ENCODE assay signal across 1 cellular context in the genomic region with DNA sequence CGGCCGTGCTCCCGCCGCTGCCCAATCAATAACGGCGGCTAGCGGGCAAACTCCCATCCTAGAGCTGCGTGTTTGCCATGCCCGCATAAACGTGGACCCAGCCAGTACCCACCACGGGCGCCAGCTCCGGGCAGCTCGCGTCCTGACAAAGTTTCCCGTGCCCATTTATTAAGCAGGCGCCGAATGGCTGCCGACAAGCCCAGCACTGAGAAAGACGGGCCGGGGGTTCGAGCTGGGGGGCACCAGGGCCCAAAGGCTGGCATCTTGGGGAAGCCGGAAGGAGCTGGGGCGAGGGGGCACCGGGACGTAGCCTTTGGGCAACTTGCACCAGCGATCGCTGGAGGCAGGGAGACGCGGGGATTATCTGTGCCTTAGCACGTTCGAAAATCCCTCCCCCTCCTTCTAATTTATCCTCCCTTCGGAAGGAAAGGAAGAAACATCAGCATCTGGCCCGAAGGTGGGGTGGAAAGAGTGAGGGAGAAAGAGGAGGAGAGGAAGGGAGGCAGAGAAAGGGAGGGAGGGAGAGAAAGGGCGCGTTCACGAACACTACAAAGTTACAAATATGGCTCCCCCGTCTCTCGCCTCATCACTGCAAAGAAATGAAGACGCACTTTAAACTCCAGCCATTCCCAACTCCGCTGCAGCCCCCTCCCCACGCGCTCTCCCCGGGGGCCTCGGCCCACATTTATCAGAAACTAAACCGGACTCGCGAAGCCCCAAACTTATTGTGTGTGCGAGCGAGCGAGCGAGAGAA.
TF ChIP-seq lines count a peak whose summit lies in the region.

No MANE protein-coding gene starts in this region.

TF ChIP-seq in K562, 482 proteins besides CTCF, POLR2A, EP300 and RAD21 (continued from another document and continues in another):
- TF ChIP-seq, protein P1, sequence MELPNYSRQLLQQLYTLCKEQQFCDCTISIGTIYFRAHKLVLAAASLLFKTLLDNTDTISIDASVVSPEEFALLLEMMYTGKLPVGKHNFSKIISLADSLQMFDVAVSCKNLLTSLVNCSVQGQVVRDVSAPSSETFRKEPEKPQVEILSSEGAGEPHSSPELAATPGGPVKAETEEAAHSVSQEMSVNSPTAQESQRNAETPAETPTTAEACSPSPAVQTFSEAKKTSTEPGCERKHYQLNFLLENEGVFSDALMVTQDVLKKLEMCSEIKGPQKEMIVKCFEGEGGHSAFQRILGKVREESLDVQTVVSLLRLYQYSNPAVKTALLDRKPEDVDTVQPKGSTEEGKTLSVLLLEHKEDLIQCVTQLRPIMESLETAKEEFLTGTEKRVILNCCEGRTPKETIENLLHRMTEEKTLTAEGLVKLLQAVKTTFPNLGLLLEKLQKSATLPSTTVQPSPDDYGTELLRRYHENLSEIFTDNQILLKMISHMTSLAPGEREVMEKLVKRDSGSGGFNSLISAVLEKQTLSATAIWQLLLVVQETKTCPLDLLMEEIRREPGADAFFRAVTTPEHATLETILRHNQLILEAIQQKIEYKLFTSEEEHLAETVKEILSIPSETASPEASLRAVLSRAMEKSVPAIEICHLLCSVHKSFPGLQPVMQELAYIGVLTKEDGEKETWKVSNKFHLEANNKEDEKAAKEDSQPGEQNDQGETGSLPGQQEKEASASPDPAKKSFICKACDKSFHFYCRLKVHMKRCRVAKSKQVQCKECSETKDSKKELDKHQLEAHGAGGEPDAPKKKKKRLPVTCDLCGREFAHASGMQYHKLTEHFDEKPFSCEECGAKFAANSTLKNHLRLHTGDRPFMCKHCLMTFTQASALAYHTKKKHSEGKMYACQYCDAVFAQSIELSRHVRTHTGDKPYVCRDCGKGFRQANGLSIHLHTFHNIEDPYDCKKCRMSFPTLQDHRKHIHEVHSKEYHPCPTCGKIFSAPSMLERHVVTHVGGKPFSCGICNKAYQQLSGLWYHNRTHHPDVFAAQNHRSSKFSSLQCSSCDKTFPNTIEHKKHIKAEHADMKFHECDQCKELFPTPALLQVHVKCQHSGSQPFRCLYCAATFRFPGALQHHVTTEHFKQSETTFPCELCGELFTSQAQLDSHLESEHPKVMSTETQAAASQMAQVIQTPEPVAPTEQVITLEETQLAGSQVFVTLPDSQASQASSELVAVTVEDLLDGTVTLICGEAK (IDR thresholded peaks at IDR 0.05), result 0 out of 2 replicates have a peak, but pooled peaks have one; percentile 15
- TF ChIP-seq, protein P1 (CRISPR knock-in tag; IDR thresholded peaks at IDR 0.05), result no peak
- TF ChIP-seq ZNF583 (CRISPR knock-in tag; IDR thresholded peaks at IDR 0.05), result 0 out of 2 replicates have a peak, but pooled peaks have one; percentile 15
- TF ChIP-seq POLR2B (IDR thresholded peaks at IDR 0.05; ENCODE audit: low read depth, partially characterized antibody), result no peak
- TF ChIP-seq CEBPG (CRISPR knock-in tag; IDR thresholded peaks at IDR 0.05), result no peak
- TF ChIP-seq CEBPG (tag; conservative IDR thresholded peaks at IDR 0.05 in 1 of 2, IDR thresholded peaks at IDR 0.05 in 1 of 2), result no peak
- TF ChIP-seq, protein P2, sequence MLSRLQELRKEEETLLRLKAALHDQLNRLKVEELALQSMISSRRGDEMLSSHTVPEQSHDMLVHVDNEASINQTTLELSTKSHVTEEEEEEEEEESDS (CRISPR knock-in tag; IDR thresholded peaks at IDR 0.05), result no peak
- no peak for TF ChIP-seq PCBP2 (IDR thresholded peaks at IDR 0.05; ENCODE audit: low read depth, low read length, poor library complexity, severe bottlenecking)
- TF ChIP-seq PHTF2 (CRISPR knock-in tag; IDR thresholded peaks at IDR 0.05), result no peak
- no peak for TF ChIP-seq TCFL5 (CRISPR knock-in tag; conservative IDR thresholded peaks at IDR 0.05)
- TF ChIP-seq, protein P3, sequence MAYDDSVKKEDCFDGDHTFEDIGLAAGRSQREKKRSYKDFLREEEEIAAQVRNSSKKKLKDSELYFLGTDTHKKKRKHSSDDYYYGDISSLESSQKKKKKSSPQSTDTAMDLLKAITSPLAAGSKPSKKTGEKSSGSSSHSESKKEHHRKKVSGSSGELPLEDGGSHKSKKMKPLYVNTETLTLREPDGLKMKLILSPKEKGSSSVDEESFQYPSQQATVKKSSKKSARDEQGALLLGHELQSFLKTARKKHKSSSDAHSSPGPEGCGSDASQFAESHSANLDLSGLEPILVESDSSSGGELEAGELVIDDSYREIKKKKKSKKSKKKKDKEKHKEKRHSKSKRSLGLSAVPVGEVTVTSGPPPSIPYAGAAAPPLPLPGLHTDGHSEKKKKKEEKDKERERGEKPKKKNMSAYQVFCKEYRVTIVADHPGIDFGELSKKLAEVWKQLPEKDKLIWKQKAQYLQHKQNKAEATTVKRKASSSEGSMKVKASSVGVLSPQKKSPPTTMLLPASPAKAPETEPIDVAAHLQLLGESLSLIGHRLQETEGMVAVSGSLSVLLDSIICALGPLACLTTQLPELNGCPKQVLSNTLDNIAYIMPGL (CRISPR knock-in tag; IDR thresholded peaks at IDR 0.05), result no peak
- TF ChIP-seq ZNF57 (CRISPR knock-in tag; IDR thresholded peaks at IDR 0.05), result no peak
- no peak for TF ChIP-seq ILK (tag; IDR thresholded peaks at IDR 0.05; ENCODE audit: borderline replicate concordance, low read depth)
- TF ChIP-seq MTA2 (IDR thresholded peaks at IDR 0.05; ENCODE audit: low read depth), result no peak
- TF ChIP-seq, protein P4, sequence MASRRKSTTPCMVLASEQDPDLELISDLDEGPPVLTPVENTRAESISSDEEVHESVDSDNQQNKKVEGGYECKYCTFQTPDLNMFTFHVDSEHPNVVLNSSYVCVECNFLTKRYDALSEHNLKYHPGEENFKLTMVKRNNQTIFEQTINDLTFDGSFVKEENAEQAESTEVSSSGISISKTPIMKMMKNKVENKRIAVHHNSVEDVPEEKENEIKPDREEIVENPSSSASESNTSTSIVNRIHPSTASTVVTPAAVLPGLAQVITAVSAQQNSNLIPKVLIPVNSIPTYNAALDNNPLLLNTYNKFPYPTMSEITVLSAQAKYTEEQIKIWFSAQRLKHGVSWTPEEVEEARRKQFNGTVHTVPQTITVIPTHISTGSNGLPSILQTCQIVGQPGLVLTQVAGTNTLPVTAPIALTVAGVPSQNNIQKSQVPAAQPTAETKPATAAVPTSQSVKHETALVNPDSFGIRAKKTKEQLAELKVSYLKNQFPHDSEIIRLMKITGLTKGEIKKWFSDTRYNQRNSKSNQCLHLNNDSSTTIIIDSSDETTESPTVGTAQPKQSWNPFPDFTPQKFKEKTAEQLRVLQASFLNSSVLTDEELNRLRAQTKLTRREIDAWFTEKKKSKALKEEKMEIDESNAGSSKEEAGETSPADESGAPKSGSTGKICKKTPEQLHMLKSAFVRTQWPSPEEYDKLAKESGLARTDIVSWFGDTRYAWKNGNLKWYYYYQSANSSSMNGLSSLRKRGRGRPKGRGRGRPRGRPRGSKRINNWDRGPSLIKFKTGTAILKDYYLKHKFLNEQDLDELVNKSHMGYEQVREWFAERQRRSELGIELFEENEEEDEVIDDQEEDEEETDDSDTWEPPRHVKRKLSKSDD (conservative IDR thresholded peaks at IDR 0.05; ENCODE audit: low read length), result no peak
- no peak for TF ChIP-seq FOXP1 (CRISPR knock-in tag; IDR thresholded peaks at IDR 0.05)
- no peak for TF ChIP-seq MECOM (CRISPR knock-in tag; IDR thresholded peaks at IDR 0.05)
- TF ChIP-seq ZNF354B (CRISPR knock-in tag; IDR thresholded peaks at IDR 0.05), result no peak
- TF ChIP-seq NR2C2 (CRISPR knock-in tag; IDR thresholded peaks at IDR 0.05), result no peak
- TF ChIP-seq NR2C2 (tag; IDR thresholded peaks at IDR 0.05), result no peak
- TF ChIP-seq ZNF444 (CRISPR knock-in tag; IDR thresholded peaks at IDR 0.05), result no peak
- no peak for TF ChIP-seq DACH1 (IDR thresholded peaks at IDR 0.05; ENCODE audit: partially characterized antibody)
- no peak for TF ChIP-seq ZC3H11A (IDR thresholded peaks at IDR 0.05; ENCODE audit: low read depth, low read length)
- no peak for TF ChIP-seq FOXJ2 (tag; IDR thresholded peaks at IDR 0.05)
- no peak for TF ChIP-seq NONO (IDR thresholded peaks at IDR 0.05; ENCODE audit: low read depth in 2 of 2, low read length in 1 of 2)
- TF ChIP-seq RB1 (IDR thresholded peaks at IDR 0.05; ENCODE audit: low read depth), result 0 out of 2 replicates have a peak, but pooled peaks have one; percentile 16
- no peak for TF ChIP-seq ZNF12 (CRISPR knock-in tag; IDR thresholded peaks at IDR 0.05)
- TF ChIP-seq HDGF (IDR thresholded peaks at IDR 0.05), result no peak
- no peak for TF ChIP-seq PTTG1 (tag; IDR thresholded peaks at IDR 0.05; ENCODE audit: low read depth)
- no peak for TF ChIP-seq MTA3 (IDR thresholded peaks at IDR 0.05; ENCODE audit: borderline replicate concordance)
- TF ChIP-seq ESRRA (IDR thresholded peaks at IDR 0.05; ENCODE audit: borderline replicate concordance, low read depth), result no peak
- no peak for TF ChIP-seq ZNF239 (CRISPR knock-in tag; IDR thresholded peaks at IDR 0.05)
- no peak for TF ChIP-seq DDX20 (tag; IDR thresholded peaks at IDR 0.05; ENCODE audit: low read depth)
- no peak for TF ChIP-seq SPI1 (IDR thresholded peaks at IDR 0.05; ENCODE audit: borderline replicate concordance, low read depth, low read length)
- no peak for TF ChIP-seq SMAD4 (CRISPR knock-in tag; conservative IDR thresholded peaks at IDR 0.05)
- TF ChIP-seq NFRKB (IDR thresholded peaks at IDR 0.05; ENCODE audit: low read depth), result peak; percentile 67; the same call in 1 of the 2 replicates
- TF ChIP-seq TCF7 (IDR thresholded peaks at IDR 0.05; ENCODE audit: borderline replicate concordance), result 0 out of 2 replicates have a peak, but pooled peaks have one; percentile 33
- TF ChIP-seq ZNF3 (CRISPR knock-in tag; IDR thresholded peaks at IDR 0.05), result no peak
- TF ChIP-seq ETV1 (tag; conservative IDR thresholded peaks at IDR 0.05; ENCODE audit: low read depth), result 0 out of 2 replicates have a peak, but pooled peaks have one; percentile 21
- TF ChIP-seq, protein P5, sequence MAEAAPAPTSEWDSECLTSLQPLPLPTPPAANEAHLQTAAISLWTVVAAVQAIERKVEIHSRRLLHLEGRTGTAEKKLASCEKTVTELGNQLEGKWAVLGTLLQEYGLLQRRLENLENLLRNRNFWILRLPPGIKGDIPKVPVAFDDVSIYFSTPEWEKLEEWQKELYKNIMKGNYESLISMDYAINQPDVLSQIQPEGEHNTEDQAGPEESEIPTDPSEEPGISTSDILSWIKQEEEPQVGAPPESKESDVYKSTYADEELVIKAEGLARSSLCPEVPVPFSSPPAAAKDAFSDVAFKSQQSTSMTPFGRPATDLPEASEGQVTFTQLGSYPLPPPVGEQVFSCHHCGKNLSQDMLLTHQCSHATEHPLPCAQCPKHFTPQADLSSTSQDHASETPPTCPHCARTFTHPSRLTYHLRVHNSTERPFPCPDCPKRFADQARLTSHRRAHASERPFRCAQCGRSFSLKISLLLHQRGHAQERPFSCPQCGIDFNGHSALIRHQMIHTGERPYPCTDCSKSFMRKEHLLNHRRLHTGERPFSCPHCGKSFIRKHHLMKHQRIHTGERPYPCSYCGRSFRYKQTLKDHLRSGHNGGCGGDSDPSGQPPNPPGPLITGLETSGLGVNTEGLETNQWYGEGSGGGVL (CRISPR knock-in tag; IDR thresholded peaks at IDR 0.05), result no peak
- no peak; the same call in 1 of the 2 replicates for TF ChIP-seq STAT5A (IDR thresholded peaks at IDR 0.05; ENCODE audit: borderline replicate concordance, low read length)
- no peak for TF ChIP-seq KLF13 (tag; IDR thresholded peaks at IDR 0.05; ENCODE audit: borderline replicate concordance, low read depth)
- no peak for TF ChIP-seq SMARCE1 (IDR thresholded peaks at IDR 0.05)
- TF ChIP-seq, protein P6, sequence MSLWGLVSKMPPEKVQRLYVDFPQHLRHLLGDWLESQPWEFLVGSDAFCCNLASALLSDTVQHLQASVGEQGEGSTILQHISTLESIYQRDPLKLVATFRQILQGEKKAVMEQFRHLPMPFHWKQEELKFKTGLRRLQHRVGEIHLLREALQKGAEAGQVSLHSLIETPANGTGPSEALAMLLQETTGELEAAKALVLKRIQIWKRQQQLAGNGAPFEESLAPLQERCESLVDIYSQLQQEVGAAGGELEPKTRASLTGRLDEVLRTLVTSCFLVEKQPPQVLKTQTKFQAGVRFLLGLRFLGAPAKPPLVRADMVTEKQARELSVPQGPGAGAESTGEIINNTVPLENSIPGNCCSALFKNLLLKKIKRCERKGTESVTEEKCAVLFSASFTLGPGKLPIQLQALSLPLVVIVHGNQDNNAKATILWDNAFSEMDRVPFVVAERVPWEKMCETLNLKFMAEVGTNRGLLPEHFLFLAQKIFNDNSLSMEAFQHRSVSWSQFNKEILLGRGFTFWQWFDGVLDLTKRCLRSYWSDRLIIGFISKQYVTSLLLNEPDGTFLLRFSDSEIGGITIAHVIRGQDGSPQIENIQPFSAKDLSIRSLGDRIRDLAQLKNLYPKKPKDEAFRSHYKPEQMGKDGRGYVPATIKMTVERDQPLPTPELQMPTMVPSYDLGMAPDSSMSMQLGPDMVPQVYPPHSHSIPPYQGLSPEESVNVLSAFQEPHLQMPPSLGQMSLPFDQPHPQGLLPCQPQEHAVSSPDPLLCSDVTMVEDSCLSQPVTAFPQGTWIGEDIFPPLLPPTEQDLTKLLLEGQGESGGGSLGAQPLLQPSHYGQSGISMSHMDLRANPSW (CRISPR knock-in tag; IDR thresholded peaks at IDR 0.05), result no peak
- no peak for TF ChIP-seq SETDB1 (IDR thresholded peaks at IDR 0.05; ENCODE audit: low read length)
- no peak for TF ChIP-seq IFI16 (CRISPR knock-in tag; IDR thresholded peaks at IDR 0.05)
- peak; percentile 13 for TF ChIP-seq KDM5B (IDR thresholded peaks at IDR 0.05; ENCODE audit: insufficient replicate concordance, low read depth, low read length)
- no peak for TF ChIP-seq SNIP1 (IDR thresholded peaks at IDR 0.05; ENCODE audit: low read depth)
- TF ChIP-seq CAMTA2 (CRISPR knock-in tag; conservative IDR thresholded peaks at IDR 0.05), result no peak
- no peak for TF ChIP-seq SAFB2 (IDR thresholded peaks at IDR 0.05; ENCODE audit: borderline replicate concordance, low read depth, low read length, severe bottlenecking)
